Comparison of ENCODE assay signal across 9 cellular contexts in genomic region chr19:57321746-57322145, GRCh38. TPM values are rescaled to one million over a fixed set of nuclear protein-coding genes. Genes with fewer than 3 reads are reported as not detected.
DNase-seq lines count a peak whose midpoint lies in the region; ATAC-seq and TF ChIP-seq lines count a peak whose summit lies in the region.
"Had no signal": no experiment of that assay in that cellular context is flagged by ENCODE, and none has a peak within 500 bp of the region (broad histone marks: within the 10 kb centered on the region; RNA-seq: fewer than 3 reads in every experiment).

No MANE protein-coding gene starts in this region.

- no peak overlapping the region for H3K4ac ChIP-seq in mesenchymal stem cell (ENCODE audit: low read depth in 1 of 2, low read length in 2 of 2)

- H3K27ac Mint-ChIP-seq in activated naive CD8-positive, alpha-beta T cell treated with anti-CD3 and anti-CD28 coated beads, Interleukin-2, amount 50 U/mL, for 24 hours, result no peak overlapping the region

- H3K36me3 ChIP-seq in mesenchymal stem cell (ENCODE audit: control insufficient read depth in 1 of 2, insufficient read depth in 2 of 2, low read depth in 1 of 2, low read length in 2 of 2), result peaks cover 25 to 35% of the 10 kb centered on the region in 2 experiments

- H2BK12ac ChIP-seq in mesenchymal stem cell (ENCODE audit: low read length in 2 of 2), result no peak overlapping the region

- no peak overlapping the region for H2AK5ac ChIP-seq in mesenchymal stem cell (ENCODE audit: low read length, severe bottlenecking)

- POLR2A ChIA-PET in AG04450 (lab: Yijun Ruan, JAX), result no interaction called here

- no peak overlapping the region for H2BK15ac ChIP-seq in mesenchymal stem cell (ENCODE audit: low read depth, poor library complexity, severe bottlenecking)

- WGBS in mesenchymal stem cell, result 96% methylated on average over 3 of the region's 3 CpGs

- H2BK120ac ChIP-seq in mesenchymal stem cell (ENCODE audit: low read depth, low read length), result no peak overlapping the region

- H3K14ac ChIP-seq in mesenchymal stem cell (ENCODE audit: low read length in 2 of 2), result no peak overlapping the region

- in situ Hi-C loops in GM13977 (cut with MboI; ENCODE audit: low pct_unique_long_range_greater_than_20kb, low sequenced_read_pairs, unreplicated experiment), result no loop called here

- DNase-seq in AG04450 (ENCODE audit: low read depth, low spot score) (no peak), HFF-Myc (ENCODE audit: extremely low read depth, low read depth) (no peak), mesenchymal stem cell (no peak), NCI-H2227 treated with DMSO at 0.1 percent for 48 hours (lab: John Stamatoyannopoulos, UW) (no peak), GOT3 (lab: John Stamatoyannopoulos, UW) (no peak), GM13977 (ENCODE audit: low spot score) (no peak)
- DNase-seq in activated naive CD8-positive, alpha-beta T cell treated with anti-CD3 and anti-CD28 coated beads, Interleukin-2, amount 50 U/mL, for 24 hours, result no peak
- DNase-seq in stimulated activated CD4-positive, alpha-beta T cell treated with anti-CD3 and anti-CD28 coated beads, Interleukin-12 subunit alpha, Interleukin-12 subunit beta, amount 100 ng/mL, for 4 hours, result no peak

- H3K4me1 Mint-ChIP-seq in activated naive CD8-positive, alpha-beta T cell treated with anti-CD3 and anti-CD28 coated beads, Interleukin-2, amount 50 U/mL, for 24 hours, result peaks cover 29% of the 10 kb centered on the region

- no peak overlapping the region for H4K91ac ChIP-seq in mesenchymal stem cell (ENCODE audit: low read length)

- peaks cover 22% of the 10 kb centered on the region for H3K9me3 Mint-ChIP-seq in activated naive CD8-positive, alpha-beta T cell treated with anti-CD3 and anti-CD28 coated beads, Interleukin-2, amount 50 U/mL, for 24 hours

- H3K27ac ChIP-seq in AG04450 (ENCODE audit: low read depth, low read length) (peak overlapping the region; percentile 52), mesenchymal stem cell (ENCODE audit: low read length, poor library complexity, severe bottlenecking) (no peak overlapping the region)

- H3K4me3 Mint-ChIP-seq in activated naive CD8-positive, alpha-beta T cell treated with anti-CD3 and anti-CD28 coated beads, Interleukin-2, amount 50 U/mL, for 24 hours, result peak overlapping the region; percentile 89

- CTCF ChIA-PET in AG04450 (lab: Charles Lee), result no interaction called here

- peaks cover under 1% of the 10 kb centered on the region for H3K27me3 ChIP-seq in AG04450 (ENCODE audit: control insufficient read depth, insufficient read depth, low read length)
- no peaks in the 10 kb centered on the region for H3K27me3 ChIP-seq in mesenchymal stem cell (ENCODE audit: control insufficient read depth in 1 of 2, insufficient read depth in 1 of 2, low read length in 2 of 2)

- peaks cover 29% of the 10 kb centered on the region for H3K79me1 ChIP-seq in mesenchymal stem cell (replicated peaks; ENCODE audit: low read length, poor library complexity, severe bottlenecking)

- H2BK5ac ChIP-seq in mesenchymal stem cell (ENCODE audit: low read depth, low read length, poor library complexity, severe bottlenecking), result no peak overlapping the region

- TF ChIP-seq CTCF in AG04450 (IDR thresholded peaks at IDR 0.05; ENCODE audit: low read depth, low read length), result no peak
- TF ChIP-seq CTCF in HFF-Myc (IDR thresholded peaks at IDR 0.05; ENCODE audit: low read depth, low read length, missing control alignments), result no peak
- no peak for TF ChIP-seq CTCF in GM13977 (IDR thresholded peaks at IDR 0.05; ENCODE audit: extremely low read depth, insufficient read depth, missing control alignments)

- peaks cover 14% of the 10 kb centered on the region for H3K27me3 Mint-ChIP-seq in activated naive CD8-positive, alpha-beta T cell treated with anti-CD3 and anti-CD28 coated beads, Interleukin-2, amount 50 U/mL, for 24 hours

- no peak overlapping the region for H4K8ac ChIP-seq in mesenchymal stem cell (ENCODE audit: low read length)

- no peak overlapping the region for H3K23ac ChIP-seq in mesenchymal stem cell (ENCODE audit: low read length in 2 of 2)

- ATAC-seq in activated naive CD8-positive, alpha-beta T cell treated with anti-CD3 and anti-CD28 coated beads, Interleukin-2, amount 50 U/mL, for 24 hours, result no peak
- ATAC-seq: activated naive CD4-positive, alpha-beta T cell treated with anti-CD3 and anti-CD28 coated beads, Interleukin-2, amount 50 U/mL, for 72 hours had no signal

- H3K4me3 ChIP-seq in AG04450 (ENCODE audit: low read depth, low read length), result peak overlapping the region; percentile 85
- peak overlapping the region; percentile 70 for H3K4me3 ChIP-seq in HFF-Myc (replicated peaks; ENCODE audit: low read depth, low read length)
- peak overlapping the region in 1 of 2 experiments; percentile 100 for H3K4me3 ChIP-seq in mesenchymal stem cell (ENCODE audit: insufficient read depth in 1 of 2, low read depth in 1 of 2, low read length in 2 of 2)

- peaks cover 9% of the 10 kb centered on the region for H3K4me1 ChIP-seq in mesenchymal stem cell (ENCODE audit: control insufficient read depth, insufficient read depth, low read depth, low read length)

- H2AFZ ChIP-seq in mesenchymal stem cell (ENCODE audit: low read depth, low read length), result no peak overlapping the region

- H3K36me3 Mint-ChIP-seq in activated naive CD8-positive, alpha-beta T cell treated with anti-CD3 and anti-CD28 coated beads, Interleukin-2, amount 50 U/mL, for 24 hours (ENCODE audit: low read depth), result peaks cover 45% of the 10 kb centered on the region

- no peak overlapping the region for H3K18ac ChIP-seq in mesenchymal stem cell (ENCODE audit: low read depth in 1 of 2, low read length in 2 of 2)

- H3K9me3 ChIP-seq in AG04450 (ENCODE audit: control insufficient read depth, insufficient read depth, low read length) (peaks cover 4% of the 10 kb centered on the region; the same call in 1 of the 2 replicates), mesenchymal stem cell (ENCODE audit: control insufficient read depth, low read length) (no peaks in the 10 kb centered on the region)

- peak overlapping the region; percentile 80 for H3K4me2 ChIP-seq in mesenchymal stem cell (ENCODE audit: low read length, poor library complexity, severe bottlenecking)

- H3K9ac ChIP-seq in mesenchymal stem cell (ENCODE audit: low read length), result peak overlapping the region; percentile 97

RNA-seq across cellular contexts. Expression of gene ZNF543, which starts 1.5 kb away (rescaled TPM):
- 2.6 and 2.7 TPM in 2 replicates for polyA plus RNA-seq in AG04450 (2011; rRNA removed)
- 8.4 and 8.5 TPM in 2 replicates for polyA minus RNA-seq in AG04450 (2011; rRNA and poly(A)+ RNA removed)
- polyA plus RNA-seq in mesenchymal stem cell (2013, experiment 1 of 2), result 1.9 TPM
- polyA plus RNA-seq in mesenchymal stem cell (2013, experiment 2 of 2), result 2.2 TPM

RNA-seq across cellular contexts. Expression of gene ZNF304, which starts 29.3 kb away (rescaled TPM):
- polyA plus RNA-seq in AG04450 (2011; rRNA removed), result 7.1 and 7.8 TPM in 2 replicates
- 12.7 and 16.1 TPM in 2 replicates for polyA minus RNA-seq in AG04450 (2011; rRNA and poly(A)+ RNA removed)
- polyA plus RNA-seq in mesenchymal stem cell (2013, experiment 1 of 2), result 3.3 TPM
- polyA plus RNA-seq in mesenchymal stem cell (2013, experiment 2 of 2), result 3.3 TPM

RNA-seq across cellular contexts. Expression of gene ZNF460, which starts 41.5 kb away (rescaled TPM):
- 11.2 and 13.0 TPM in 2 replicates for polyA plus RNA-seq in AG04450 (2011; rRNA removed)
- polyA minus RNA-seq in AG04450 (2011; rRNA and poly(A)+ RNA removed), result 193 and 196 TPM in 2 replicates
- polyA plus RNA-seq in mesenchymal stem cell (2013, experiment 1 of 2), result 2.1 TPM
- polyA plus RNA-seq in mesenchymal stem cell (2013, experiment 2 of 2), result 1.8 TPM

RNA-seq across cellular contexts. Expression of gene TRAPPC2B, which starts 41.6 kb away (rescaled TPM):
- polyA plus RNA-seq in AG04450 (2011; rRNA removed), result 16.5 and 19.6 TPM in 2 replicates
- polyA minus RNA-seq in AG04450 (2011; rRNA and poly(A)+ RNA removed), result 8.3 and 10.5 TPM in 2 replicates
- polyA plus RNA-seq in mesenchymal stem cell (2013, experiment 1 of 2), result 23.5 TPM
- polyA plus RNA-seq in mesenchymal stem cell (2013, experiment 2 of 2), result 22.8 TPM

RNA-seq across cellular contexts. Expression of gene ZNF547, which starts 41.6 kb away (rescaled TPM):
- 3.3 and 3.7 TPM in 2 replicates for polyA plus RNA-seq in AG04450 (2011; rRNA removed)
- 5.6 and 12.2 TPM in 2 replicates for polyA minus RNA-seq in AG04450 (2011; rRNA and poly(A)+ RNA removed)
- polyA plus RNA-seq in mesenchymal stem cell (2013, experiment 1 of 2), result 1.2 TPM
- polyA plus RNA-seq in mesenchymal stem cell (2013, experiment 2 of 2), result 1.0 TPM
